17 cellular contexts compared by ENCODE assay signal in genomic region chr20:48180637-48181036, GRCh38.
DNase-seq lines count a peak whose midpoint lies in the region; ATAC-seq and FAIRE-seq lines count a peak whose summit lies in the region.
"Had no signal": no experiment of that assay in that cellular context is flagged by ENCODE, and none has a peak within 500 bp of the region (broad histone marks: within the 10 kb centered on the region; RNA-seq: fewer than 3 reads in every experiment).

No MANE protein-coding gene starts in this region.

- H3K27ac Mint-ChIP-seq in activated T-helper 17 cell treated with anti-CD3 and anti-CD28 coated beads, Interleukin-2, amount 50 U/mL, for 72 hours, result no peak overlapping the region
- H3K27ac Mint-ChIP-seq: stimulated activated memory B cell treated with anti-CD40 and anti-IgM and Interleukin-4, amounts not matched to agents 10 μg/mL and 1 μg/mL and 100 μg/mL, for 72 hours had no signal

- H3K27me3 Mint-ChIP-seq in activated T-helper 17 cell treated with anti-CD3 and anti-CD28 coated beads, Interleukin-2, amount 50 U/mL, for 72 hours, result no peaks in the 10 kb centered on the region
- H3K27me3 Mint-ChIP-seq: stimulated activated memory B cell treated with anti-CD40 and anti-IgM and Interleukin-4, amounts not matched to agents 10 μg/mL and 1 μg/mL and 100 μg/mL, for 72 hours had no signal

- no peaks in the 10 kb centered on the region for H3K4me1 Mint-ChIP-seq in activated T-helper 17 cell treated with anti-CD3 and anti-CD28 coated beads, Interleukin-2, amount 50 U/mL, for 72 hours
- H3K4me1 Mint-ChIP-seq: stimulated activated memory B cell treated with anti-CD40 and anti-IgM and Interleukin-4, amounts not matched to agents 10 μg/mL and 1 μg/mL and 100 μg/mL, for 72 hours had no signal

- no peaks in the 10 kb centered on the region for H3K9me3 Mint-ChIP-seq in activated T-helper 17 cell treated with anti-CD3 and anti-CD28 coated beads, Interleukin-2, amount 50 U/mL, for 72 hours

- H3K4me3 Mint-ChIP-seq in activated T-helper 17 cell treated with anti-CD3 and anti-CD28 coated beads, Interleukin-2, amount 50 U/mL, for 72 hours, result no peak overlapping the region
- H3K4me3 Mint-ChIP-seq: stimulated activated memory B cell treated with anti-CD40 and anti-IgM and Interleukin-4, amounts not matched to agents 10 μg/mL and 1 μg/mL and 100 μg/mL, for 72 hours had no signal

- peak; percentile 13 for FAIRE-seq in HTR-8/SVneo (lab: Jason Lieb, UNC)
- FAIRE-seq: small intestine had no signal

- DNase-seq in HTR-8/SVneo (ENCODE audit: insufficient read length, low spot score) (no peak), NCI-H69 (lab: John Stamatoyannopoulos, UW) (peak; percentile 83), dermis microvascular lymphatic vessel endothelial cell (ENCODE audit: low read depth in 2 of 2) (peak; percentile 15 to 69), pons (ENCODE audit: low spot score) (peak; percentile 22), NCI-H2107 treated with DMSO at 0.1 percent for 48 hours (lab: John Stamatoyannopoulos, UW; ENCODE audit: unreplicated experiment) (no peak), NCI-H226 (no peak)
- no peak for DNase-seq in activated T-cell treated with anti-CD3 and anti-CD28 coated beads, Interleukin-2, amount 50 U/mL, for 1 hour
- DNase-seq: activated CD4-positive, alpha-beta T cell treated with anti-CD3 and anti-CD28 coated beads for 1 hour; activated CD8-positive, alpha-beta memory T cell treated with anti-CD3 and anti-CD28 coated beads, Interleukin-2, amount 50 U/mL, for 4 hours; activated naive CD4-positive, alpha-beta T cell; DND-41; KBM-7; small intestine; T-helper 9 cell; transverse colon had no signal

- ATAC-seq in activated T-helper 17 cell treated with anti-CD3 and anti-CD28 coated beads, Interleukin-2, amount 50 U/mL, for 72 hours (replicated peaks), result no peak
- ATAC-seq: stimulated activated memory B cell treated with anti-CD40 and anti-IgM and Interleukin-4, amounts not matched to agents 10 μg/mL and 1 μg/mL and 100 μg/mL, for 72 hours had no signal

- no peaks in the 10 kb centered on the region for H3K36me3 Mint-ChIP-seq in activated T-helper 17 cell treated with anti-CD3 and anti-CD28 coated beads, Interleukin-2, amount 50 U/mL, for 72 hours (ENCODE audit: low read depth)
- H3K36me3 Mint-ChIP-seq: stimulated activated memory B cell treated with anti-CD40 and anti-IgM and Interleukin-4, amounts not matched to agents 10 μg/mL and 1 μg/mL and 100 μg/mL, for 72 hours had no signal

Comparison
In these comparisons a context has a peak if more than half of its experiments do, and no peak if none do; other contexts are left out.
1. DNase-seq: peak in NCI-H69 (single experiment), dermis microvascular lymphatic vessel endothelial cell (2 of 2) and pons (single experiment); none in HTR-8/SVneo (single experiment), activated T-cell treated with anti-CD3 and anti-CD28 coated beads, Interleukin-2, amount 50 U/mL, for 1 hour (single experiment), NCI-H2107 treated with DMSO at 0.1 percent for 48 hours (single experiment) and NCI-H226 (single experiment).